ENCODE assay signal across 1 cellular context in genomic region chr6:157221049-157221816, GRCh38.
TF ChIP-seq lines count a peak whose summit lies in the region.

No MANE protein-coding gene starts in this region.

TF ChIP-seq in HEK293, 187 proteins besides CTCF, POLR2A, EP300 and RAD21 (continued from another document):
- no peak for TF ChIP-seq HOXC10 (CRISPR knock-in tag; IDR thresholded peaks at IDR 0.05)
- TF ChIP-seq ZNF555 (tag by site-specific recombination; conservative IDR thresholded peaks at IDR 0.05) = no peak
- TF ChIP-seq ZNF626 (tag by site-specific recombination; IDR thresholded peaks at IDR 0.05) = no peak
- no peak for TF ChIP-seq SETDB1 (IDR thresholded peaks at IDR 0.05; ENCODE audit: insufficient read length, low read length)
- TF ChIP-seq ZNF830 (tag by site-specific recombination; IDR thresholded peaks at IDR 0.05; ENCODE audit: low read depth) = no peak
- no peak for TF ChIP-seq ZNF704 (tag by site-specific recombination; IDR thresholded peaks at IDR 0.05)
- TF ChIP-seq WT1 (tag by site-specific recombination; IDR thresholded peaks at IDR 0.05) = no peak
- no peak for TF ChIP-seq ZNF510 (tag by site-specific recombination; IDR thresholded peaks at IDR 0.05; ENCODE audit: insufficient replicate concordance)
- TF ChIP-seq ZNF544 (tag by site-specific recombination; IDR thresholded peaks at IDR 0.05) = no peak
- no peak for TF ChIP-seq SP2 (tag by site-specific recombination; IDR thresholded peaks at IDR 0.05)
- no peak for TF ChIP-seq ZNF24 (tag by site-specific recombination; IDR thresholded peaks at IDR 0.05)
- TF ChIP-seq ZNF48 (tag by site-specific recombination; IDR thresholded peaks at IDR 0.05) = no peak
- TF ChIP-seq ZNF670 (tag by site-specific recombination; IDR thresholded peaks at IDR 0.05; ENCODE audit: low read depth) = no peak
- no peak for TF ChIP-seq ZNF211 (tag by site-specific recombination; IDR thresholded peaks at IDR 0.05; ENCODE audit: low read depth)
- 0 out of 2 replicates have a peak, but pooled peaks have one; percentile 13 for TF ChIP-seq PRDM4 (tag by site-specific recombination; IDR thresholded peaks at IDR 0.05)
- 0 out of 2 replicates have a peak, but pooled peaks have one; percentile 25 for TF ChIP-seq ZNF707 (tag by site-specific recombination; IDR thresholded peaks at IDR 0.05)
- TF ChIP-seq ZNF518A (tag by site-specific recombination; conservative IDR thresholded peaks at IDR 0.05; ENCODE audit: low read depth) = no peak
- TF ChIP-seq ZNF558 (tag by site-specific recombination; IDR thresholded peaks at IDR 0.05) = no peak
- TF ChIP-seq ZFP69B (tag by site-specific recombination; IDR thresholded peaks at IDR 0.05) = no peak
- TF ChIP-seq ZNF768 (tag by site-specific recombination; IDR thresholded peaks at IDR 0.05) = no peak
- no peak for TF ChIP-seq ZNF221 (tag by site-specific recombination; IDR thresholded peaks at IDR 0.05; ENCODE audit: borderline replicate concordance)
- TF ChIP-seq EGR2 (tag by site-specific recombination; IDR thresholded peaks at IDR 0.05; ENCODE audit: low read depth) = no peak
- no peak for TF ChIP-seq ZNF658 (tag by site-specific recombination; IDR thresholded peaks at IDR 0.05)
- 0 out of 2 replicates have a peak, but pooled peaks have one; percentile 29 for TF ChIP-seq ZNF610 (tag by site-specific recombination; IDR thresholded peaks at IDR 0.05; ENCODE audit: borderline replicate concordance)
- TF ChIP-seq YY1 (tag by site-specific recombination; IDR thresholded peaks at IDR 0.05) = no peak; the same call in 1 of the 2 replicates
- TF ChIP-seq PATZ1 (tag by site-specific recombination; IDR thresholded peaks at IDR 0.05) = 0 out of 2 replicates have a peak, but pooled peaks have one; percentile 22
- TF ChIP-seq ZNF26 (tag by site-specific recombination; IDR thresholded peaks at IDR 0.05) = no peak
- no peak for TF ChIP-seq ZNF449 (tag by site-specific recombination; IDR thresholded peaks at IDR 0.05)
- no peak for TF ChIP-seq KLF17 (tag by site-specific recombination; IDR thresholded peaks at IDR 0.05)
- no peak for TF ChIP-seq ZNF692 (tag by site-specific recombination; IDR thresholded peaks at IDR 0.05)
- no peak for TF ChIP-seq PRDM6 (tag by site-specific recombination; IDR thresholded peaks at IDR 0.05)
- no peak for TF ChIP-seq ZNF785 (tag by site-specific recombination; IDR thresholded peaks at IDR 0.05)
- no peak for TF ChIP-seq ZNF585B (tag by site-specific recombination; IDR thresholded peaks at IDR 0.05)
